In genomic region chr2:70255637-70256314, GRCh38 we compare ENCODE assay signal across 2 cellular contexts.
TF ChIP-seq lines count a peak whose summit lies in the region.

No MANE protein-coding gene starts in this region.

TF ChIP-seq in IMR-90, 13 proteins besides CTCF, POLR2A, EP300 and RAD21:
- TF ChIP-seq, protein P1, sequence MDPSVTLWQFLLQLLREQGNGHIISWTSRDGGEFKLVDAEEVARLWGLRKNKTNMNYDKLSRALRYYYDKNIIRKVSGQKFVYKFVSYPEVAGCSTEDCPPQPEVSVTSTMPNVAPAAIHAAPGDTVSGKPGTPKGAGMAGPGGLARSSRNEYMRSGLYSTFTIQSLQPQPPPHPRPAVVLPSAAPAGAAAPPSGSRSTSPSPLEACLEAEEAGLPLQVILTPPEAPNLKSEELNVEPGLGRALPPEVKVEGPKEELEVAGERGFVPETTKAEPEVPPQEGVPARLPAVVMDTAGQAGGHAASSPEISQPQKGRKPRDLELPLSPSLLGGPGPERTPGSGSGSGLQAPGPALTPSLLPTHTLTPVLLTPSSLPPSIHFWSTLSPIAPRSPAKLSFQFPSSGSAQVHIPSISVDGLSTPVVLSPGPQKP (IDR thresholded peaks at IDR 0.05; ENCODE audit: borderline replicate concordance, low read depth, low read length) = no peak
- no peak for TF ChIP-seq BHLHE40 (IDR thresholded peaks at IDR 0.05; ENCODE audit: low read depth, low read length)
- no peak for TF ChIP-seq SMC3 (IDR thresholded peaks at IDR 0.05; ENCODE audit: low read depth, low read length)
- TF ChIP-seq CEBPB (IDR thresholded peaks at IDR 0.05; ENCODE audit: low read depth, low read length) = peak; percentile 63
- TF ChIP-seq MXI1 (IDR thresholded peaks at IDR 0.05; ENCODE audit: borderline replicate concordance, low read depth, low read length) = no peak

TF ChIP-seq in K562, 482 proteins besides CTCF, POLR2A, EP300 and RAD21 (continues in another document):
- TF ChIP-seq ZBTB17 (CRISPR knock-in tag; IDR thresholded peaks at IDR 0.05) (0 out of 2 replicates have a peak, but pooled peaks have one; percentile 28), HDGF (IDR thresholded peaks at IDR 0.05) (no peak), LEF1 (IDR thresholded peaks at IDR 0.05) (no peak), ZNF589 (CRISPR knock-in tag; IDR thresholded peaks at IDR 0.05; ENCODE audit: low read depth) (no peak), BRF1 (IDR thresholded peaks at IDR 0.05; ENCODE audit: borderline replicate concordance, extremely low read depth, insufficient read length) (no peak), POLR3A (IDR thresholded peaks at IDR 0.05; ENCODE audit: borderline replicate concordance, extremely low read depth, insufficient read depth, insufficient read length) (no peak), ZNF668 (CRISPR knock-in tag; IDR thresholded peaks at IDR 0.05) (peak; percentile 89), ZSCAN32 (CRISPR knock-in tag; IDR thresholded peaks at IDR 0.05) (no peak), ZNF609 (CRISPR knock-in tag; IDR thresholded peaks at IDR 0.05; ENCODE audit: borderline replicate concordance) (no peak), TEAD1 (CRISPR knock-in tag; IDR thresholded peaks at IDR 0.05) (0 out of 4 replicates have a peak, but pooled peaks of 1 of the 2 experiments have one; percentile 22), TEAD4 (IDR thresholded peaks at IDR 0.05; ENCODE audit: low read length) (no peak), TEAD4 (CRISPR knock-in tag; IDR thresholded peaks at IDR 0.05; ENCODE audit: borderline replicate concordance) (no peak), ZNF384 (IDR thresholded peaks at IDR 0.05; ENCODE audit: low read depth, low read length) (no peak), GTF2A2 (tag; IDR thresholded peaks at IDR 0.05) (0 out of 2 replicates have a peak, but pooled peaks have one; percentile 55), CREB3 (tag; conservative IDR thresholded peaks at IDR 0.05; ENCODE audit: low read depth) (peak; percentile 69; the same call in 1 of the 2 replicates), NR4A1 (CRISPR knock-in tag; IDR thresholded peaks at IDR 0.05) (no peak), NR4A1 (tag; IDR thresholded peaks at IDR 0.05) (peak; percentile 87), SAP30 (IDR thresholded peaks at IDR 0.05; ENCODE audit: borderline replicate concordance, insufficient read depth, low read depth, low read length, poor library complexity, severe bottlenecking) (no peak), IFI16 (CRISPR knock-in tag; IDR thresholded peaks at IDR 0.05) (no peak), ELF4 (CRISPR knock-in tag; IDR thresholded peaks at IDR 0.05) (no peak), ZBTB40 (IDR thresholded peaks at IDR 0.05) (no peak), ZBTB40 (CRISPR knock-in tag; IDR thresholded peaks at IDR 0.05) (no peak)
- TF ChIP-seq, protein P2, sequence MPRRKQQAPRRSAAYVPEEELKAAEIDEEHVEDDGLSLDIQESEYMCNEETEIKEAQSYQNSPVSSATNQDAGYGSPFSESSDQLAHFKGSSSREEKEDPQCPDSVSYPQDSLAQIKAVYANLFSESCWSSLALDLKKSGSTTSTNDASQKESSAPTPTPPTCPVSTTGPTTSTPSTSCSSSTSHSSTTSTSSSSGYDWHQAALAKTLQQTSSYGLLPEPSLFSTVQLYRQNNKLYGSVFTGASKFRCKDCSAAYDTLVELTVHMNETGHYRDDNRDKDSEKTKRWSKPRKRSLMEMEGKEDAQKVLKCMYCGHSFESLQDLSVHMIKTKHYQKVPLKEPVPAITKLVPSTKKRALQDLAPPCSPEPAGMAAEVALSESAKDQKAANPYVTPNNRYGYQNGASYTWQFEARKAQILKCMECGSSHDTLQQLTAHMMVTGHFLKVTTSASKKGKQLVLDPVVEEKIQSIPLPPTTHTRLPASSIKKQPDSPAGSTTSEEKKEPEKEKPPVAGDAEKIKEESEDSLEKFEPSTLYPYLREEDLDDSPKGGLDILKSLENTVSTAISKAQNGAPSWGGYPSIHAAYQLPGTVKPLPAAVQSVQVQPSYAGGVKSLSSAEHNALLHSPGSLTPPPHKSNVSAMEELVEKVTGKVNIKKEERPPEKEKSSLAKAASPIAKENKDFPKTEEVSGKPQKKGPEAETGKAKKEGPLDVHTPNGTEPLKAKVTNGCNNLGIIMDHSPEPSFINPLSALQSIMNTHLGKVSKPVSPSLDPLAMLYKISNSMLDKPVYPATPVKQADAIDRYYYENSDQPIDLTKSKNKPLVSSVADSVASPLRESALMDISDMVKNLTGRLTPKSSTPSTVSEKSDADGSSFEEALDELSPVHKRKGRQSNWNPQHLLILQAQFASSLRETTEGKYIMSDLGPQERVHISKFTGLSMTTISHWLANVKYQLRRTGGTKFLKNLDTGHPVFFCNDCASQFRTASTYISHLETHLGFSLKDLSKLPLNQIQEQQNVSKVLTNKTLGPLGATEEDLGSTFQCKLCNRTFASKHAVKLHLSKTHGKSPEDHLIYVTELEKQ (CRISPR knock-in tag; IDR thresholded peaks at IDR 0.05) = 0 out of 2 replicates have a peak, but pooled peaks have one; percentile 15
- TF ChIP-seq, protein P3, sequence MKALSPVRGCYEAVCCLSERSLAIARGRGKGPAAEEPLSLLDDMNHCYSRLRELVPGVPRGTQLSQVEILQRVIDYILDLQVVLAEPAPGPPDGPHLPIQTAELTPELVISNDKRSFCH (CRISPR knock-in tag; IDR thresholded peaks at IDR 0.05) = no peak
- TF ChIP-seq, protein P3 (tag; IDR thresholded peaks at IDR 0.05) = peak; percentile 72
- TF ChIP-seq, protein P4, sequence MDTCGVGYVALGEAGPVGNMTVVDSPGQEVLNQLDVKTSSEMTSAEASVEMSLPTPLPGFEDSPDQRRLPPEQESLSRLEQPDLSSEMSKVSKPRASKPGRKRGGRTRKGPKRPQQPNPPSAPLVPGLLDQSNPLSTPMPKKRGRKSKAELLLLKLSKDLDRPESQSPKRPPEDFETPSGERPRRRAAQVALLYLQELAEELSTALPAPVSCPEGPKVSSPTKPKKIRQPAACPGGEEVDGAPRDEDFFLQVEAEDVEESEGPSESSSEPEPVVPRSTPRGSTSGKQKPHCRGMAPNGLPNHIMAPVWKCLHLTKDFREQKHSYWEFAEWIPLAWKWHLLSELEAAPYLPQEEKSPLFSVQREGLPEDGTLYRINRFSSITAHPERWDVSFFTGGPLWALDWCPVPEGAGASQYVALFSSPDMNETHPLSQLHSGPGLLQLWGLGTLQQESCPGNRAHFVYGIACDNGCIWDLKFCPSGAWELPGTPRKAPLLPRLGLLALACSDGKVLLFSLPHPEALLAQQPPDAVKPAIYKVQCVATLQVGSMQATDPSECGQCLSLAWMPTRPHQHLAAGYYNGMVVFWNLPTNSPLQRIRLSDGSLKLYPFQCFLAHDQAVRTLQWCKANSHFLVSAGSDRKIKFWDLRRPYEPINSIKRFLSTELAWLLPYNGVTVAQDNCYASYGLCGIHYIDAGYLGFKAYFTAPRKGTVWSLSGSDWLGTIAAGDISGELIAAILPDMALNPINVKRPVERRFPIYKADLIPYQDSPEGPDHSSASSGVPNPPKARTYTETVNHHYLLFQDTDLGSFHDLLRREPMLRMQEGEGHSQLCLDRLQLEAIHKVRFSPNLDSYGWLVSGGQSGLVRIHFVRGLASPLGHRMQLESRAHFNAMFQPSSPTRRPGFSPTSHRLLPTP (IDR thresholded peaks at IDR 0.05; ENCODE audit: borderline replicate concordance, extremely low read depth, insufficient read length) = no peak
- TF ChIP-seq, protein P5, sequence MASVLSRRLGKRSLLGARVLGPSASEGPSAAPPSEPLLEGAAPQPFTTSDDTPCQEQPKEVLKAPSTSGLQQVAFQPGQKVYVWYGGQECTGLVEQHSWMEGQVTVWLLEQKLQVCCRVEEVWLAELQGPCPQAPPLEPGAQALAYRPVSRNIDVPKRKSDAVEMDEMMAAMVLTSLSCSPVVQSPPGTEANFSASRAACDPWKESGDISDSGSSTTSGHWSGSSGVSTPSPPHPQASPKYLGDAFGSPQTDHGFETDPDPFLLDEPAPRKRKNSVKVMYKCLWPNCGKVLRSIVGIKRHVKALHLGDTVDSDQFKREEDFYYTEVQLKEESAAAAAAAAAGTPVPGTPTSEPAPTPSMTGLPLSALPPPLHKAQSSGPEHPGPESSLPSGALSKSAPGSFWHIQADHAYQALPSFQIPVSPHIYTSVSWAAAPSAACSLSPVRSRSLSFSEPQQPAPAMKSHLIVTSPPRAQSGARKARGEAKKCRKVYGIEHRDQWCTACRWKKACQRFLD (CRISPR knock-in tag; IDR thresholded peaks at IDR 0.05) = no peak
